Comparison of ENCODE assay signal across 1 cellular context in genomic region chr10:103917326-103918052, GRCh38.
TF ChIP-seq lines count a peak whose summit lies in the region.

No MANE protein-coding gene starts in this region.

TF ChIP-seq in HepG2, 621 proteins besides CTCF, POLR2A, EP300 and RAD21 (continued from another document and continues in another):
- TF ChIP-seq, protein P1, sequence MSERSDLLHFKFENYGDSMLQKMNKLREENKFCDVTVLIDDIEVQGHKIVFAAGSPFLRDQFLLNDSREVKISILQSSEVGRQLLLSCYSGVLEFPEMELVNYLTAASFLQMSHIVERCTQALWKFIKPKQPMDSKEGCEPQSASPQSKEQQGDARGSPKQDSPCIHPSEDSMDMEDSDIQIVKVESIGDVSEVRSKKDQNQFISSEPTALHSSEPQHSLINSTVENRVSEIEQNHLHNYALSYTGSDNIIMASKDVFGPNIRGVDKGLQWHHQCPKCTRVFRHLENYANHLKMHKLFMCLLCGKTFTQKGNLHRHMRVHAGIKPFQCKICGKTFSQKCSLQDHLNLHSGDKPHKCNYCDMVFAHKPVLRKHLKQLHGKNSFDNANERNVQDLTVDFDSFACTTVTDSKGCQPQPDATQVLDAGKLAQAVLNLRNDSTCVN (CRISPR knock-in tag; IDR thresholded peaks at IDR 0.05; ENCODE audit: borderline replicate concordance): peak; percentile 32; the same call in 1 of the 2 replicates
- TF ChIP-seq PHF20 (CRISPR knock-in tag; IDR thresholded peaks at IDR 0.05) (no peak; the same call in 1 of the 2 replicates), MBD4 (IDR thresholded peaks at IDR 0.05; ENCODE audit: borderline replicate concordance, low read length) (no peak), AKAP8 (CRISPR knock-in tag; IDR thresholded peaks at IDR 0.05) (no peak), AHR (CRISPR knock-in tag; IDR thresholded peaks at IDR 0.05) (peak; percentile 62; the same call in 1 of the 2 replicates), JUND (CRISPR knock-in tag; IDR thresholded peaks at IDR 0.05) (no peak), ZNF772 (CRISPR knock-in tag; IDR thresholded peaks at IDR 0.05) (no peak; the same call in 1 of the 2 replicates), ZNF629 (CRISPR knock-in tag; conservative IDR thresholded peaks at IDR 0.05) (no peak), ISL2 (CRISPR knock-in tag; IDR thresholded peaks at IDR 0.05) (peak; percentile 36; the same call in 1 of the 2 replicates), ZNF768 (CRISPR knock-in tag; IDR thresholded peaks at IDR 0.05) (peak; percentile 29; the same call in 1 of the 2 replicates), RFXANK (CRISPR knock-in tag; IDR thresholded peaks at IDR 0.05) (0 out of 2 replicates have a peak, but pooled peaks have one; percentile 19), FOXK2 (IDR thresholded peaks at IDR 0.05) (no peak), ZNF724P (CRISPR knock-in tag; IDR thresholded peaks at IDR 0.05; ENCODE audit: borderline replicate concordance) (no peak; the same call in 1 of the 2 replicates), ZNF530 (CRISPR knock-in tag; IDR thresholded peaks at IDR 0.05; ENCODE audit: low read depth) (no peak), ZNF318 (CRISPR knock-in tag; IDR thresholded peaks at IDR 0.05) (no peak), ZNF331 (CRISPR knock-in tag; IDR thresholded peaks at IDR 0.05) (no peak), ZBTB14 (CRISPR knock-in tag; IDR thresholded peaks at IDR 0.05) (no peak), ARID2 (CRISPR knock-in tag; IDR thresholded peaks at IDR 0.05; ENCODE audit: borderline replicate concordance) (no peak), DNMT3B (CRISPR knock-in tag; conservative IDR thresholded peaks at IDR 0.05) (no peak), ZBTB8A (CRISPR knock-in tag; IDR thresholded peaks at IDR 0.05; ENCODE audit: borderline replicate concordance, low read depth) (no peak), TCF12 (IDR thresholded peaks at IDR 0.05) (no peak), TCF12 (CRISPR knock-in tag; IDR thresholded peaks at IDR 0.05) (no peak), ZNF740 (CRISPR knock-in tag; IDR thresholded peaks at IDR 0.05) (no peak), ZNF136 (CRISPR knock-in tag; IDR thresholded peaks at IDR 0.05; ENCODE audit: low read depth) (no peak), ZNF564 (CRISPR knock-in tag; IDR thresholded peaks at IDR 0.05) (no peak), CCAR2 (optimal IDR thresholded peaks at IDR 0.05; ENCODE audit: low read depth, low read length) (no peak), RFX5 (IDR thresholded peaks at IDR 0.05; ENCODE audit: low read depth, low read length) (no peak), PRPF4 (IDR thresholded peaks at IDR 0.05; ENCODE audit: low read depth, low read length, poor library complexity, severe bottlenecking) (no peak), ZNF256 (CRISPR knock-in tag; conservative IDR thresholded peaks at IDR 0.05) (no peak), SMARCE1 (IDR thresholded peaks at IDR 0.05; ENCODE audit: borderline replicate concordance) (no peak), JUN (CRISPR knock-in tag; IDR thresholded peaks at IDR 0.05) (no peak), ZNF792 (CRISPR knock-in tag; IDR thresholded peaks at IDR 0.05) (peak; percentile 1; the same call in 1 of the 2 replicates), ZNF784 (CRISPR knock-in tag; IDR thresholded peaks at IDR 0.05; ENCODE audit: borderline replicate concordance) (peak; percentile 64; the same call in 1 of the 2 replicates)
- TF ChIP-seq, protein P2, sequence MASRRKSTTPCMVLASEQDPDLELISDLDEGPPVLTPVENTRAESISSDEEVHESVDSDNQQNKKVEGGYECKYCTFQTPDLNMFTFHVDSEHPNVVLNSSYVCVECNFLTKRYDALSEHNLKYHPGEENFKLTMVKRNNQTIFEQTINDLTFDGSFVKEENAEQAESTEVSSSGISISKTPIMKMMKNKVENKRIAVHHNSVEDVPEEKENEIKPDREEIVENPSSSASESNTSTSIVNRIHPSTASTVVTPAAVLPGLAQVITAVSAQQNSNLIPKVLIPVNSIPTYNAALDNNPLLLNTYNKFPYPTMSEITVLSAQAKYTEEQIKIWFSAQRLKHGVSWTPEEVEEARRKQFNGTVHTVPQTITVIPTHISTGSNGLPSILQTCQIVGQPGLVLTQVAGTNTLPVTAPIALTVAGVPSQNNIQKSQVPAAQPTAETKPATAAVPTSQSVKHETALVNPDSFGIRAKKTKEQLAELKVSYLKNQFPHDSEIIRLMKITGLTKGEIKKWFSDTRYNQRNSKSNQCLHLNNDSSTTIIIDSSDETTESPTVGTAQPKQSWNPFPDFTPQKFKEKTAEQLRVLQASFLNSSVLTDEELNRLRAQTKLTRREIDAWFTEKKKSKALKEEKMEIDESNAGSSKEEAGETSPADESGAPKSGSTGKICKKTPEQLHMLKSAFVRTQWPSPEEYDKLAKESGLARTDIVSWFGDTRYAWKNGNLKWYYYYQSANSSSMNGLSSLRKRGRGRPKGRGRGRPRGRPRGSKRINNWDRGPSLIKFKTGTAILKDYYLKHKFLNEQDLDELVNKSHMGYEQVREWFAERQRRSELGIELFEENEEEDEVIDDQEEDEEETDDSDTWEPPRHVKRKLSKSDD (CRISPR knock-in tag; IDR thresholded peaks at IDR 0.05; ENCODE audit: low read depth): no peak
- TF ChIP-seq, protein P3, sequence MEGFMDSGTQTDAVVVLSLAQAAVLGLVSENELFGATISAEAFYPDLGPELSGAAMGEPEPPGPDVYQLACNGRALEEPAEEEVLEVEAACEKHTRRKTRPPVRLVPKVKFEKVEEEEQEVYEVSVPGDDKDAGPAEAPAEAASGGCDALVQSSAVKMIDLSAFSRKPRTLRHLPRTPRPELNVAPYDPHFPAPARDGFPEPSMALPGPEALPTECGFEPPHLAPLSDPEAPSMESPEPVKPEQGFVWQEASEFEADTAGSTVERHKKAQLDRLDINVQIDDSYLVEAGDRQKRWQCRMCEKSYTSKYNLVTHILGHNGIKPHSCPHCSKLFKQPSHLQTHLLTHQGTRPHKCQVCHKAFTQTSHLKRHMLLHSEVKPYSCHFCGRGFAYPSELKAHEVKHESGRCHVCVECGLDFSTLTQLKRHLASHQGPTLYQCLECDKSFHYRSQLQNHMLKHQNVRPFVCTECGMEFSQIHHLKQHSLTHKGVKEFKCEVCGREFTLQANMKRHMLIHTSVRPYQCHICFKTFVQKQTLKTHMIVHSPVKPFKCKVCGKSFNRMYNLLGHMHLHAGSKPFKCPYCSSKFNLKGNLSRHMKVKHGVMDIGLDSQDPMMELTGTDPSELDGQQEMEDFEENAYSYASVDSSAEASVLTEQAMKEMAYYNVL (CRISPR knock-in tag; IDR thresholded peaks at IDR 0.05; ENCODE audit: borderline replicate concordance): 0 out of 2 replicates have a peak, but pooled peaks have one; percentile 18
- TF ChIP-seq, protein P4, sequence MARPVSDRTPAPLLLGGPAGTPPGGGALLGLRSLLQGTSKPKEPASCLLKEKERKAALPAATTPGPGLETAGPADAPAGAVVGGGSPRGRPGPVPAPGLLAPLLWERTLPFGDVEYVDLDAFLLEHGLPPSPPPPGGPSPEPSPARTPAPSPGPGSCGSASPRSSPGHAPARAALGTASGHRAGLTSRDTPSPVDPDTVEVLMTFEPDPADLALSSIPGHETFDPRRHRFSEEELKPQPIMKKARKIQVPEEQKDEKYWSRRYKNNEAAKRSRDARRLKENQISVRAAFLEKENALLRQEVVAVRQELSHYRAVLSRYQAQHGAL (CRISPR knock-in tag; IDR thresholded peaks at IDR 0.05; ENCODE audit: not compliant biosample characterization): peak; percentile 26
- TF ChIP-seq, protein P5, sequence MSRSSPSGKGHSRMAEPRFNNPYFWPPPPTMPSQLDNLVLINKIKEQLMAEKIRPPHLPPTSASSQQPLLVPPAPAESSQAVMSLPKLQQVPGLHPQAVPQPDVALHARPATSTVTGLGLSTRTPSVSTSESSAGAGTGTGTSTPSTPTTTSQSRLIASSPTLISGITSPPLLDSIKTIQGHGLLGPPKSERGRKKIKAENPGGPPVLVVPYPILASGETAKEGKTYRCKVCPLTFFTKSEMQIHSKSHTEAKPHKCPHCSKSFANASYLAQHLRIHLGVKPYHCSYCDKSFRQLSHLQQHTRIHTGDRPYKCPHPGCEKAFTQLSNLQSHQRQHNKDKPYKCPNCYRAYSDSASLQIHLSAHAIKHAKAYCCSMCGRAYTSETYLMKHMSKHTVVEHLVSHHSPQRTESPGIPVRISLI (CRISPR knock-in tag; IDR thresholded peaks at IDR 0.05; ENCODE audit: borderline replicate concordance): peak; percentile 16; the same call in 1 of the 2 replicates
